Comparison of ENCODE assay signal across 9 cellular contexts in genomic region chr10:72096115-72097000, GRCh38. TPM values are rescaled to one million over a fixed set of nuclear protein-coding genes. Genes with fewer than 3 reads are reported as not detected.
DNase-seq lines count a peak whose midpoint lies in the region; ATAC-seq, FAIRE-seq and TF ChIP-seq lines count a peak whose summit lies in the region.
"Had no signal": no experiment of that assay in that cellular context is flagged by ENCODE, and none has a peak within 500 bp of the region (broad histone marks: within the 10 kb centered on the region; RNA-seq: fewer than 3 reads in every experiment).

No MANE protein-coding gene starts in this region.

- H3K4me3 Mint-ChIP-seq in astrocyte (ENCODE audit: unreplicated experiment), result peak overlapping the region; percentile 48

- no peak for TF ChIP-seq POLR2A in H54 (IDR thresholded peaks at IDR 0.05; ENCODE audit: low read depth, low read length)

- peak overlapping the region; percentile 93 for H3K27ac ChIP-seq in ACC112 (ENCODE audit: low read depth, low read length)
- no peak overlapping the region for H3K27ac ChIP-seq in astrocyte (ENCODE audit: low read depth, low read length)
- H3K27ac ChIP-seq in foreskin keratinocyte, result no peak overlapping the region
- H3K27ac ChIP-seq: epithelial cell of prostate had no signal

- H2AFZ ChIP-seq in ACC112 (ENCODE audit: low read length, unreplicated experiment) (no peak overlapping the region), astrocyte (ENCODE audit: low read depth, low read length) (no peak overlapping the region)

- H3K4me1 ChIP-seq in ACC112 (ENCODE audit: control insufficient read depth, insufficient read depth, low read length, unreplicated experiment) (peaks cover 35% of the 10 kb centered on the region), astrocyte (ENCODE audit: insufficient read depth, low read length) (peaks cover 26% of the 10 kb centered on the region), foreskin keratinocyte (no peaks in the 10 kb centered on the region)

- H3K27me3 Mint-ChIP-seq in astrocyte (ENCODE audit: low read depth, unreplicated experiment), result peaks cover 3% of the 10 kb centered on the region

- H3K27ac Mint-ChIP-seq in astrocyte (ENCODE audit: unreplicated experiment), result peak overlapping the region; percentile 83

- H3K79me2 ChIP-seq in ACC112 (ENCODE audit: control insufficient read depth, insufficient read depth, low read length, unreplicated experiment) (no peaks in the 10 kb centered on the region), astrocyte (ENCODE audit: insufficient read depth, low read length) (no peaks in the 10 kb centered on the region)

- H3K36me3 Mint-ChIP-seq in astrocyte (ENCODE audit: low read depth, unreplicated experiment), result peaks cover 3% of the 10 kb centered on the region

- ATAC-seq in foreskin keratinocyte, result no peak

- H3K4me3 ChIP-seq in ACC112 (ENCODE audit: low read depth, low read length) (no peak overlapping the region), astrocyte (ENCODE audit: insufficient read depth, low read depth, low read length) (no peak overlapping the region)

- peak overlapping the region; percentile 50 for H3K4me2 ChIP-seq in astrocyte (ENCODE audit: low read length)

- H3K27me3 ChIP-seq in ACC112 (ENCODE audit: insufficient read depth, low read length), result no peaks in the 10 kb centered on the region
- H3K27me3 ChIP-seq in astrocyte (ENCODE audit: insufficient read depth, low read length), result peaks cover 10% of the 10 kb centered on the region
- no peaks in the 10 kb centered on the region for H3K27me3 ChIP-seq in foreskin keratinocyte

- H3K9ac ChIP-seq in astrocyte (ENCODE audit: low read length), result no peak overlapping the region

- no peak for DNase-seq in H54 (ENCODE audit: insufficient read length, low spot score)
- peak; percentile 25 for DNase-seq in astrocyte (ENCODE audit: low read depth)
- peak; percentile 18 to 56 for DNase-seq in lung microvascular endothelial cell (ENCODE audit: low read depth in 2 of 2)
- DNase-seq in inferior parietal cortex (ENCODE audit: extremely low spot score), result no peak
- no peak for DNase-seq in cortex of kidney (lab: John Stamatoyannopoulos, UW)
- DNase-seq in foreskin keratinocyte, result no peak
- no peak for DNase-seq in OCI-M2 (lab: John Stamatoyannopoulos, UW; ENCODE audit: unreplicated experiment)

- H3K4me1 Mint-ChIP-seq in astrocyte (ENCODE audit: low read depth, unreplicated experiment), result peaks cover 38% of the 10 kb centered on the region

- H3K9me3 Mint-ChIP-seq in astrocyte (ENCODE audit: unreplicated experiment), result no peaks in the 10 kb centered on the region

- peaks cover 19% of the 10 kb centered on the region for H4K20me1 ChIP-seq in astrocyte (ENCODE audit: insufficient read depth, low read length)

- H3K36me3 ChIP-seq in ACC112 (ENCODE audit: insufficient read depth, low read length), result no peaks in the 10 kb centered on the region
- peaks cover 3% of the 10 kb centered on the region for H3K36me3 ChIP-seq in astrocyte (ENCODE audit: insufficient read depth, low read length)

- H3K9me3 ChIP-seq in astrocyte (ENCODE audit: insufficient read depth, low read depth, low read length), result no peaks in the 10 kb centered on the region

- peak; percentile 70 for FAIRE-seq in H54 (lab: Jason Lieb, UNC)
- no peak for FAIRE-seq in astrocyte (lab: Jason Lieb, UNC)

- TF ChIP-seq CTCF in astrocyte (IDR thresholded peaks at IDR 0.05; ENCODE audit: insufficient read depth, low read depth, low read length), result no peak
- TF ChIP-seq CTCF in foreskin keratinocyte (conservative IDR thresholded peaks at IDR 0.05), result no peak

RNA-seq across cellular contexts. Expression of gene SPOCK2, which starts 8.0 kb away (rescaled TPM):
- total RNA-seq in astrocyte (0.89 and 1.4 TPM in 2 replicates), lung microvascular endothelial cell (2.2 and 3.0 TPM in 2 replicates), foreskin keratinocyte (0.14 and 0.27 TPM in 2 replicates)
- 0.11 and 0.18 TPM in 2 replicates for polyA plus RNA-seq in foreskin keratinocyte

Comparison
In these comparisons a context has a peak if more than half of its experiments do, and no peak if none do; other contexts are left out.
1. DNase-seq: peak in astrocyte (single experiment) and lung microvascular endothelial cell (2 of 2); none in H54 (single experiment), inferior parietal cortex (single experiment), cortex of kidney (single experiment), foreskin keratinocyte (0 of 2) and OCI-M2 (single experiment).